ENCODE assay signal across 1 cellular context in genomic region chr14:73886449-73887115, GRCh38.
TF ChIP-seq lines count a peak whose summit lies in the region.

A gene with protein sequence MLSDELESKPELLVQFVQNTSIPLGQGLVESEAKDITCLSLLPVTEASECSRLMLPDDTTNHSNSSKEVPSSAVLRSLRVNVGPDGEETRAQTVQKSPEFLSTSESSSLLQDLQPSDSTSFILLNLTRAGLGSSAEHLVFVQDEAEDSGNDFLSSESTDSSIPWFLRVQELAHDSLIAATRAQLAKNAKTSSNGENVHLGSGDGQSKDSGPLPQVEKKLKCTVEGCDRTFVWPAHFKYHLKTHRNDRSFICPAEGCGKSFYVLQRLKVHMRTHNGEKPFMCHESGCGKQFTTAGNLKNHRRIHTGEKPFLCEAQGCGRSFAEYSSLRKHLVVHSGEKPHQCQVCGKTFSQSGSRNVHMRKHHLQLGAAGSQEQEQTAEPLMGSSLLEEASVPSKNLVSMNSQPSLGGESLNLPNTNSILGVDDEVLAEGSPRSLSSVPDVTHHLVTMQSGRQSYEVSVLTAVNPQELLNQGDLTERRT (plus strand): TSS chr14:73886859. CDS start chr14:73892176, 5,317 bp downstream.

TF ChIP-seq in HCT116, 20 proteins besides CTCF, POLR2A, EP300 and RAD21 (continued from another document):
- peak; percentile 84; the same call in 1 of the 2 replicates for TF ChIP-seq CBX3 (IDR thresholded peaks at IDR 0.05; ENCODE audit: low read depth)
- peak; percentile 31 for TF ChIP-seq YY1 (IDR thresholded peaks at IDR 0.05; ENCODE audit: extremely low read depth, insufficient replicate concordance, low read depth, low read length)
- peak; percentile 17 for TF ChIP-seq ZBTB33 (IDR thresholded peaks at IDR 0.05; ENCODE audit: extremely low read depth, insufficient replicate concordance, low read length)
- TF ChIP-seq ZFX (IDR thresholded peaks at IDR 0.05) = peak; percentile 97
- TF ChIP-seq EZH2 (IDR thresholded peaks at IDR 0.05) = no peak
- no peak for TF ChIP-seq EZH2phosphoT487 (IDR thresholded peaks at IDR 0.05; ENCODE audit: borderline replicate concordance)
